In genomic region chr10:58334817-58335305, GRCh38 we compare ENCODE assay signal across 8 cellular contexts. TPM values are rescaled to one million over a fixed set of nuclear protein-coding genes. Genes with fewer than 3 reads are reported as not detected.
DNase-seq lines count a peak whose midpoint lies in the region; TF ChIP-seq lines count a peak whose summit lies in the region.

UBE2D1 (plus strand) TSS chr10:58335006; CDS start chr10:58335202, 196 bp downstream.

- H3K27me3 ChIP-seq in left ventricle myocardium inferior (ENCODE audit: low read depth) (no peaks in the 10 kb centered on the region), prostate gland (replicated peaks; ENCODE audit: insufficient read depth) (no peaks in the 10 kb centered on the region)

- WGBS in prostate gland, result under 1% methylated on average over 25 of the region's 49 CpGs
- under 1% methylated on average over 49 of the region's 49 CpGs for WGBS in urinary bladder

- peak within 1 kb of the TSS; percentile 85 for H3K27ac Mint-ChIP-seq in HFFc6

- peaks cover 56% of the 10 kb centered on the region for H3K4me1 ChIP-seq in left ventricle myocardium inferior
- no peaks in the 10 kb centered on the region for H3K4me1 ChIP-seq in prostate gland (replicated peaks)
- H3K4me1 ChIP-seq in urinary bladder (ENCODE audit: insufficient read depth), result no peaks in the 10 kb centered on the region

- no peaks in the 10 kb centered on the region for H3K9me3 Mint-ChIP-seq in HFFc6

- H3K27ac ChIP-seq in left ventricle myocardium inferior (replicated peaks) (peak within 1 kb of the TSS; percentile 96), prostate gland (peak within 1 kb of the TSS; percentile 76 to 83), urinary bladder (ENCODE audit: low read depth) (peak within 1 kb of the TSS; percentile 90)

- H3K4me1 Mint-ChIP-seq in HFFc6 (ENCODE audit: low read depth), result peaks cover 14% of the 10 kb centered on the region

- TF ChIP-seq CTCF in GM12872 (IDR thresholded peaks at IDR 0.05; ENCODE audit: insufficient read depth, low read depth, low read length), result 0 out of 3 replicates have a peak, but pooled peaks have one; percentile 11
- TF ChIP-seq CTCF in HFFc6 (IDR thresholded peaks at IDR 0.05), result peak; percentile 51
- TF ChIP-seq CTCF in NB4 (IDR thresholded peaks at IDR 0.05; ENCODE audit: low read depth, low read length), result no peak
- peak; percentile 55 for TF ChIP-seq CTCF in left ventricle myocardium inferior (IDR thresholded peaks at IDR 0.05; ENCODE audit: borderline replicate concordance)
- TF ChIP-seq CTCF in prostate gland (IDR thresholded peaks at IDR 0.05), result peak in 1 of 4 experiments; percentile 15

- H3K4me3 ChIP-seq in NB4 (ENCODE audit: low read depth, low read length) (peak within 1 kb of the TSS; percentile 78), left ventricle myocardium inferior (peak within 1 kb of the TSS; percentile 97), prostate gland (peak within 1 kb of the TSS; percentile 85 to 92), urinary bladder (ENCODE audit: low read depth, low read length) (peak within 1 kb of the TSS; percentile 97)

- peak; percentile 89 for TF ChIP-seq POLR2A in NB4 (IDR thresholded peaks at IDR 0.05; ENCODE audit: extremely low read depth, insufficient read length)
- TF ChIP-seq POLR2A in prostate gland (IDR thresholded peaks at IDR 0.05), result peak; percentile 73

- intact Hi-C loops in T-helper 1 cell treated with Interleukin-12 subunit alpha and Interleukin-12 subunit beta and Interleukin-4 antibody, amounts not matched to agents 30 ng/mL and 1 ng/mL, for 36 hours (cut with micrococcal nuclease), result loop anchor here (1.0 to 5.0 kb wide), 6 partner anchors 36 to 1973 kb away; partner anchors contain the start of genes CISD1, TFAM and ZWINT
- intact Hi-C loops in left ventricle myocardium inferior (cut with micrococcal nuclease) (loop anchor here (10.0 kb wide), 1 partner anchor 50 kb away; the partner anchor contains the start of gene TFAM), prostate gland (cut with DNase I) (loop anchor here (10.0 kb wide), 1 partner anchor 50 kb away; the partner anchor contains the start of gene TFAM)

- H3K27me3 Mint-ChIP-seq in HFFc6 (ENCODE audit: insufficient read depth), result peaks cover 6% of the 10 kb centered on the region

- H3K9me3 ChIP-seq in left ventricle myocardium inferior (replicated peaks), result no peaks in the 10 kb centered on the region
- no peaks in the 10 kb centered on the region for H3K9me3 ChIP-seq in prostate gland

- peak within 1 kb of the TSS; percentile 97 for H3K4me3 Mint-ChIP-seq in HFFc6

- H3K36me3 ChIP-seq in left ventricle myocardium inferior, result no peaks in the 10 kb centered on the region
- H3K36me3 ChIP-seq in prostate gland, result no peaks in the 10 kb centered on the region
- H3K36me3 ChIP-seq in urinary bladder (ENCODE audit: insufficient read depth), result no peaks in the 10 kb centered on the region

- H3K36me3 Mint-ChIP-seq in HFFc6 (ENCODE audit: low read depth), result no peaks in the 10 kb centered on the region

- DNase-seq in HFFc6 (peak; percentile 52), NB4 (ENCODE audit: low read depth) (peak; percentile 86), amniotic stem cell (lab: John Stamatoyannopoulos, UW) (peak; percentile 33), left ventricle myocardium inferior (peak; percentile 94), prostate gland (ENCODE audit: low spot score) (peak; percentile 85)

RNA-seq across cellular contexts. Expression of gene UBE2D1, which starts in this region (rescaled TPM):
- 10 to 100 TPM in 4 of 6 experiments, 1 to 10 TPM in 2; 8.1 to 11.3 (median 10.1) TPM for total RNA-seq in HFFc6 (2021; fragmentation: NEBNext Ultra II Directional; extraction: Animal tissue kit (Norgen Biotek cat#: 25700))
- 14.9 and 18.6 TPM in 2 replicates for total RNA-seq in T-helper 1 cell treated with Interleukin-12 subunit alpha and Interleukin-12 subunit beta and Interleukin-4 antibody, amounts not matched to agents 30 ng/mL and 1 ng/mL, for 36 hours
- total RNA-seq in left ventricle myocardium inferior (56.0 TPM), prostate gland (10 to 100 TPM in 1 of 2 donors, 1 to 10 TPM in 1; 9.8 to 11.4 TPM), urinary bladder (34.5 TPM)
- 13.3 TPM for polyA plus RNA-seq in urinary bladder

Comparison
In these comparisons a context has a peak if more than half of its experiments do, and no peak if none do; other contexts are left out.
1. Peak in every context shown above with its lines: DNase-seq, H3K4me3 ChIP-seq and H3K27ac ChIP-seq.
2. DNase-seq: peak in every context shown above with its lines; median percentile 94 in left ventricle myocardium inferior; 86 in NB4; 85 in prostate gland; 52 in HFFc6; 33 in amniotic stem cell.